1 cellular context compared by ENCODE assay signal in genomic region chr2:39380525-39381150, GRCh38.
TF ChIP-seq lines count a peak whose summit lies in the region.

No MANE protein-coding gene starts in this region.

TF ChIP-seq in K562, 482 proteins besides CTCF, POLR2A, EP300 and RAD21 (continued from another document):
- no peak for TF ChIP-seq TRIM24 (IDR thresholded peaks at IDR 0.05)
- TF ChIP-seq TSC22D4 (tag; IDR thresholded peaks at IDR 0.05), result no peak
- TF ChIP-seq ILK (tag; IDR thresholded peaks at IDR 0.05; ENCODE audit: borderline replicate concordance, low read depth), result no peak
- TF ChIP-seq MEIS2 (IDR thresholded peaks at IDR 0.05; ENCODE audit: partially characterized antibody), result no peak
- no peak for TF ChIP-seq IRF2 (CRISPR knock-in tag; IDR thresholded peaks at IDR 0.05)
- no peak for TF ChIP-seq ZNF449 (CRISPR knock-in tag; IDR thresholded peaks at IDR 0.05)
- no peak for TF ChIP-seq NEUROD1 (IDR thresholded peaks at IDR 0.05; ENCODE audit: borderline replicate concordance, low read depth, low read length, partially characterized antibody)
- no peak for TF ChIP-seq XRCC3 (IDR thresholded peaks at IDR 0.05)
- TF ChIP-seq TBP (optimal IDR thresholded peaks at IDR 0.05; ENCODE audit: low read depth, low read length), result no peak
TF ChIP-seq in K562: peak in this region for 0.
